12 cellular contexts compared by ENCODE assay signal in the genomic region with DNA sequence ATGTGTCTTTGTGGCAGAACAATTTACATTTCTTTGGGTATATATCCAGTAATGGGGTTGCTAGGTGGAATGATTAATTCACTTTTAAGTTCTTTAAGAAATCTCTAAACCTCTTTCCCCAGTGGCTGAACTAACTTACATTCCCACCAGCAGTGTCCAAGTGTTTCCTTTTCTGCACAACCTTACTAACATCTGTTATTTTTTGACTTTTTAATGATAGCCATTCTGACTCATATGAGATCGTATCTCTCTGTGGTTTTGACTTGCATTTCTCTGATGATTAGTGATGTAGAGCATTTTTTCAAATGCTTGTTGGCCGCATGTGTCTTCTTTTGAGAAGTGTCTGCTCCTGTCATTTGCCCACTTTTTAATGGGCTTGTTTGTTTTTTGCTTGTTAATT. TPM values are rescaled to one million over a fixed set of nuclear protein-coding genes. Genes with fewer than 3 reads are reported as not detected.
DNase-seq lines count a peak whose midpoint lies in the region; ATAC-seq and TF ChIP-seq lines count a peak whose summit lies in the region.
"Had no signal": no experiment of that assay in that cellular context is flagged by ENCODE, and none has a peak within 500 bp of the region (broad histone marks: within the 10 kb centered on the region; RNA-seq: fewer than 3 reads in every experiment).

No MANE protein-coding gene starts in this region.

- intact Hi-C loops in Right ventricle myocardium superior (cut with DNase I): no loop called here

- H3K36me3 ChIP-seq in kidney epithelial cell (ENCODE audit: control insufficient read depth, insufficient read depth, low read length): no peaks in the 10 kb centered on the region
- H3K36me3 ChIP-seq: HAP-1, thoracic aorta had no signal

- H3K4me3 ChIP-seq in kidney epithelial cell (ENCODE audit: low read depth, low read length): no peak overlapping the region
- H3K4me3 ChIP-seq: HAP-1, thoracic aorta had no signal

- no peak for TF ChIP-seq CTCF in kidney epithelial cell (IDR thresholded peaks at IDR 0.05; ENCODE audit: insufficient read depth, low read length, poor library complexity, severe bottlenecking)

- DNase-seq in OCI-M1 (lab: John Stamatoyannopoulos, UW) (peak; percentile 71), kidney epithelial cell (ENCODE audit: low read depth) (peak; percentile 44), NCI-H1694 (lab: John Stamatoyannopoulos, UW) (no peak), Right ventricle myocardium superior (no peak), SIG-M5 (lab: John Stamatoyannopoulos, UW) (no peak), DMS79 (lab: John Stamatoyannopoulos, UW) (no peak)
- DNase-seq: T-cell had no signal

- ATAC-seq in GM18520 (IDR thresholded peaks at IDR 0.05; ENCODE audit: unreplicated experiment) (peak; percentile 71), HG02759 (IDR thresholded peaks at IDR 0.05; ENCODE audit: unreplicated experiment) (peak; percentile 49), Right ventricle myocardium superior (ENCODE audit: poor library complexity) (no peak)
- ATAC-seq: T-cell had no signal

- H3K27me3 ChIP-seq in kidney epithelial cell (ENCODE audit: control insufficient read depth, insufficient read depth, low read length): no peaks in the 10 kb centered on the region

RNA-seq across cellular contexts. Expression of a gene that starts 43.1 kb away (rescaled TPM):
- total RNA-seq in kidney epithelial cell: not detected in 2 replicates
- not detected for total RNA-seq in Right ventricle myocardium superior
- total RNA-seq: neural crest cell, thoracic aorta had no signal

Comparison
In these comparisons a context has a peak if more than half of its experiments do, and no peak if none do; other contexts are left out.
1. DNase-seq: peak in OCI-M1 (single experiment) and kidney epithelial cell (single experiment); none in NCI-H1694 (single experiment), Right ventricle myocardium superior (single experiment), SIG-M5 (single experiment) and DMS79 (single experiment).